ENCODE assay signal across 1 cellular context in genomic region chr1:156930483-156930882, GRCh38.
TF ChIP-seq lines count a peak whose summit lies in the region.

No MANE protein-coding gene starts in this region.

TF ChIP-seq in GM23338, 12 proteins besides CTCF, POLR2A, EP300 and RAD21 (continued from another document):
- TF ChIP-seq, protein P1, sequence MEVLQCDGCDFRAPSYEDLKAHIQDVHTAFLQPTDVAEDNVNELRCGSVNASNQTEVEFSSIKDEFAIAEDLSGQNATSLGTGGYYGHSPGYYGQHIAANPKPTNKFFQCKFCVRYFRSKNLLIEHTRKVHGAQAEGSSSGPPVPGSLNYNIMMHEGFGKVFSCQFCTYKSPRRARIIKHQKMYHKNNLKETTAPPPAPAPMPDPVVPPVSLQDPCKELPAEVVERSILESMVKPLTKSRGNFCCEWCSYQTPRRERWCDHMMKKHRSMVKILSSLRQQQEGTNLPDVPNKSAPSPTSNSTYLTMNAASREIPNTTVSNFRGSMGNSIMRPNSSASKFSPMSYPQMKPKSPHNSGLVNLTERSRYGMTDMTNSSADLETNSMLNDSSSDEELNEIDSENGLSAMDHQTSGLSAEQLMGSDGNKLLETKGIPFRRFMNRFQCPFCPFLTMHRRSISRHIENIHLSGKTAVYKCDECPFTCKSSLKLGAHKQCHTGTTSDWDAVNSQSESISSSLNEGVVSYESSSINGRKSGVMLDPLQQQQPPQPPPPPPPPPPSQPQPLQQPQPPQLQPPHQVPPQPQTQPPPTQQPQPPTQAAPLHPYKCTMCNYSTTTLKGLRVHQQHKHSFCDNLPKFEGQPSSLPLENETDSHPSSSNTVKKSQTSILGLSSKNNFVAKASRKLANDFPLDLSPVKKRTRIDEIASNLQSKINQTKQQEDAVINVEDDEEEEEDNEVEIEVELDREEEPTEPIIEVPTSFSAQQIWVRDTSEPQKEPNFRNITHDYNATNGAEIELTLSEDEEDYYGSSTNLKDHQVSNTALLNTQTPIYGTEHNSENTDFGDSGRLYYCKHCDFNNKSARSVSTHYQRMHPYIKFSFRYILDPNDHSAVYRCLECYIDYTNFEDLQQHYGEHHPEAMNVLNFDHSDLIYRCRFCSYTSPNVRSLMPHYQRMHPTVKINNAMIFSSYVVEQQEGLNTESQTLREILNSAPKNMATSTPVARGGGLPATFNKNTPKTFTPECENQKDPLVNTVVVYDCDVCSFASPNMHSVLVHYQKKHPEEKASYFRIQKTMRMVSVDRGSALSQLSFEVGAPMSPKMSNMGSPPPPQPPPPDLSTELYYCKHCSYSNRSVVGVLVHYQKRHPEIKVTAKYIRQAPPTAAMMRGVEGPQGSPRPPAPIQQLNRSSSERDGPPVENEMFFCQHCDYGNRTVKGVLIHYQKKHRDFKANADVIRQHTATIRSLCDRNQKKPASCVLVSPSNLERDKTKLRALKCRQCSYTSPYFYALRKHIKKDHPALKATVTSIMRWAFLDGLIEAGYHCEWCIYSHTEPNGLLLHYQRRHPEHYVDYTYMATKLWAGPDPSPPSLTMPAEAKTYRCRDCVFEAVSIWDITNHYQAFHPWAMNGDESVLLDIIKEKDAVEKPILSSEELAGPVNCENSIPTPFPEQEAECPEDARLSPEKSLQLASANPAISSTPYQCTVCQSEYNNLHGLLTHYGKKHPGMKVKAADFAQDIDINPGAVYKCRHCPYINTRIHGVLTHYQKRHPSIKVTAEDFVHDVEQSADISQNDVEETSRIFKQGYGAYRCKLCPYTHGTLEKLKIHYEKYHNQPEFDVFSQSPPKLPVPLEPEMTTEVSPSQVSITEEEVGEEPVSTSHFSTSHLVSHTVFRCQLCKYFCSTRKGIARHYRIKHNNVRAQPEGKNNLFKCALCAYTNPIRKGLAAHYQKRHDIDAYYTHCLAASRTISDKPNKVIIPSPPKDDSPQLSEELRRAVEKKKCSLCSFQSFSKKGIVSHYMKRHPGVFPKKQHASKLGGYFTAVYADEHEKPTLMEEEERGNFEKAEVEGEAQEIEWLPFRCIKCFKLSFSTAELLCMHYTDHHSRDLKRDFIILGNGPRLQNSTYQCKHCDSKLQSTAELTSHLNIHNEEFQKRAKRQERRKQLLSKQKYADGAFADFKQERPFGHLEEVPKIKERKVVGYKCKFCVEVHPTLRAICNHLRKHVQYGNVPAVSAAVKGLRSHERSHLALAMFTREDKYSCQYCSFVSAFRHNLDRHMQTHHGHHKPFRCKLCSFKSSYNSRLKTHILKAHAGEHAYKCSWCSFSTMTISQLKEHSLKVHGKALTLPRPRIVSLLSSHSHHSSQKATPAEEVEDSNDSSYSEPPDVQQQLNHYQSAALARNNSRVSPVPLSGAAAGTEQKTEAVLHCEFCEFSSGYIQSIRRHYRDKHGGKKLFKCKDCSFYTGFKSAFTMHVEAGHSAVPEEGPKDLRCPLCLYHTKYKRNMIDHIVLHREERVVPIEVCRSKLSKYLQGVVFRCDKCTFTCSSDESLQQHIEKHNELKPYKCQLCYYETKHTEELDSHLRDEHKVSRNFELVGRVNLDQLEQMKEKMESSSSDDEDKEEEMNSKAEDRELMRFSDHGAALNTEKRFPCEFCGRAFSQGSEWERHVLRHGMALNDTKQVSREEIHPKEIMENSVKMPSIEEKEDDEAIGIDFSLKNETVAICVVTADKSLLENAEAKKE (CRISPR knock-in tag; IDR thresholded peaks at IDR 0.05) = no peak
- TF ChIP-seq JUNB (IDR thresholded peaks at IDR 0.05; ENCODE audit: unreplicated experiment) = no peak
- no peak for TF ChIP-seq POLR2AphosphoS5 (IDR thresholded peaks at IDR 0.05; ENCODE audit: low read depth)
- no peak for TF ChIP-seq NANOG (IDR thresholded peaks at IDR 0.05; ENCODE audit: borderline replicate concordance)
- no peak for TF ChIP-seq ZNF331 (CRISPR knock-in tag; IDR thresholded peaks at IDR 0.05; ENCODE audit: low read depth)
- no peak for TF ChIP-seq ZNF114 (CRISPR knock-in tag; IDR thresholded peaks at IDR 0.05)
